ENCODE assay signal across 2 cellular contexts in the genomic region with DNA sequence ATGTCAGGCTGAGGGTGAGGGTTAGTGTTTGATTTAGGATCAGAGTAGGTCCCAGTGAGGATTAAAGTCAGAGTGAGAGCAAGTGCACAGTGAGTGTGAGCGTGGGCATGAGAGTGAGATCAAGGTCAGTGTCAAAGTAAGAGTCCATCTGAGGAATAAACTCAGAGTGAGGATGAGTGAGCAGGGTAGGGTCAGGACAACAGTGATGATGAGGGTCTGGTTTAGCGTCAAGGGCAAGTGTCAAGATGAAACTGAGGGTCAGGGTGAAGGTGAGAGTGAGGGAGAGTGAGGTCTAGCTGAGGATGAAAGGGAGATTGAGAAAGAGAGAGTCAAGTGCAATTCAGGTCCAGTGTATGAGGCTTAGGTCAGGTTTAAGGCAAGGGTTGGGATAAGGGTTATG.
TF ChIP-seq lines count a peak whose summit lies in the region.

No MANE protein-coding gene starts in this region.

TF ChIP-seq in A549, 52 proteins besides CTCF, POLR2A, EP300 and RAD21:
- TF ChIP-seq, protein P1, sequence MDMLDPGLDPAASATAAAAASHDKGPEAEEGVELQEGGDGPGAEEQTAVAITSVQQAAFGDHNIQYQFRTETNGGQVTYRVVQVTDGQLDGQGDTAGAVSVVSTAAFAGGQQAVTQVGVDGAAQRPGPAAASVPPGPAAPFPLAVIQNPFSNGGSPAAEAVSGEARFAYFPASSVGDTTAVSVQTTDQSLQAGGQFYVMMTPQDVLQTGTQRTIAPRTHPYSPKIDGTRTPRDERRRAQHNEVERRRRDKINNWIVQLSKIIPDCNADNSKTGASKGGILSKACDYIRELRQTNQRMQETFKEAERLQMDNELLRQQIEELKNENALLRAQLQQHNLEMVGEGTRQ (IDR thresholded peaks at IDR 0.05): no peak
- TF ChIP-seq ZSCAN20 (CRISPR knock-in tag; IDR thresholded peaks at IDR 0.05) (no peak), HOXB13 (CRISPR knock-in tag; IDR thresholded peaks at IDR 0.05; ENCODE audit: low read depth) (no peak), GATA3 (IDR thresholded peaks at IDR 0.05; ENCODE audit: borderline replicate concordance) (no peak), JUN (IDR thresholded peaks at IDR 0.05) (no peak), ZC3H11A (IDR thresholded peaks at IDR 0.05) (no peak), CEBPB (IDR thresholded peaks at IDR 0.05) (no peak), ATOH8 (CRISPR knock-in tag; IDR thresholded peaks at IDR 0.05; ENCODE audit: low read depth) (no peak), TP53 (CRISPR knock-in tag; IDR thresholded peaks at IDR 0.05) (no peak), NPAS2 (CRISPR knock-in tag; IDR thresholded peaks at IDR 0.05; ENCODE audit: borderline replicate concordance) (no peak), RFX5 (IDR thresholded peaks at IDR 0.05) (no peak), EHMT2 (IDR thresholded peaks at IDR 0.05; ENCODE audit: low read depth) (no peak), HMGXB4 (CRISPR knock-in tag; IDR thresholded peaks at IDR 0.05; ENCODE audit: borderline replicate concordance) (no peak), HDAC2 (IDR thresholded peaks at IDR 0.05) (no peak), SMC3 (IDR thresholded peaks at IDR 0.05) (no peak), TFCP2L1 (CRISPR knock-in tag; IDR thresholded peaks at IDR 0.05) (no peak), MAZ (IDR thresholded peaks at IDR 0.05; ENCODE audit: borderline replicate concordance, low read depth, low read length) (no peak), HES2 (IDR thresholded peaks at IDR 0.05) (no peak)
- TF ChIP-seq, protein P2, sequence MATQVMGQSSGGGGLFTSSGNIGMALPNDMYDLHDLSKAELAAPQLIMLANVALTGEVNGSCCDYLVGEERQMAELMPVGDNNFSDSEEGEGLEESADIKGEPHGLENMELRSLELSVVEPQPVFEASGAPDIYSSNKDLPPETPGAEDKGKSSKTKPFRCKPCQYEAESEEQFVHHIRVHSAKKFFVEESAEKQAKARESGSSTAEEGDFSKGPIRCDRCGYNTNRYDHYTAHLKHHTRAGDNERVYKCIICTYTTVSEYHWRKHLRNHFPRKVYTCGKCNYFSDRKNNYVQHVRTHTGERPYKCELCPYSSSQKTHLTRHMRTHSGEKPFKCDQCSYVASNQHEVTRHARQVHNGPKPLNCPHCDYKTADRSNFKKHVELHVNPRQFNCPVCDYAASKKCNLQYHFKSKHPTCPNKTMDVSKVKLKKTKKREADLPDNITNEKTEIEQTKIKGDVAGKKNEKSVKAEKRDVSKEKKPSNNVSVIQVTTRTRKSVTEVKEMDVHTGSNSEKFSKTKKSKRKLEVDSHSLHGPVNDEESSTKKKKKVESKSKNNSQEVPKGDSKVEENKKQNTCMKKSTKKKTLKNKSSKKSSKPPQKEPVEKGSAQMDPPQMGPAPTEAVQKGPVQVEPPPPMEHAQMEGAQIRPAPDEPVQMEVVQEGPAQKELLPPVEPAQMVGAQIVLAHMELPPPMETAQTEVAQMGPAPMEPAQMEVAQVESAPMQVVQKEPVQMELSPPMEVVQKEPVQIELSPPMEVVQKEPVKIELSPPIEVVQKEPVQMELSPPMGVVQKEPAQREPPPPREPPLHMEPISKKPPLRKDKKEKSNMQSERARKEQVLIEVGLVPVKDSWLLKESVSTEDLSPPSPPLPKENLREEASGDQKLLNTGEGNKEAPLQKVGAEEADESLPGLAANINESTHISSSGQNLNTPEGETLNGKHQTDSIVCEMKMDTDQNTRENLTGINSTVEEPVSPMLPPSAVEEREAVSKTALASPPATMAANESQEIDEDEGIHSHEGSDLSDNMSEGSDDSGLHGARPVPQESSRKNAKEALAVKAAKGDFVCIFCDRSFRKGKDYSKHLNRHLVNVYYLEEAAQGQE (IDR thresholded peaks at IDR 0.05): no peak

TF ChIP-seq in IMR-90, 13 proteins besides CTCF, POLR2A, EP300 and RAD21:
- TF ChIP-seq NFE2L2 (IDR thresholded peaks at IDR 0.05; ENCODE audit: low read depth, low read length): no peak
- no peak for TF ChIP-seq CEBPB (IDR thresholded peaks at IDR 0.05; ENCODE audit: low read depth, low read length)
- no peak for TF ChIP-seq SMC3 (IDR thresholded peaks at IDR 0.05; ENCODE audit: low read depth, low read length)
- no peak for TF ChIP-seq MAFK (IDR thresholded peaks at IDR 0.05; ENCODE audit: low read depth, low read length)
- no peak for TF ChIP-seq BHLHE40 (IDR thresholded peaks at IDR 0.05; ENCODE audit: low read depth, low read length)
- no peak for TF ChIP-seq MXI1 (IDR thresholded peaks at IDR 0.05; ENCODE audit: borderline replicate concordance, low read depth, low read length)
- TF ChIP-seq FOS (IDR thresholded peaks at IDR 0.05; ENCODE audit: low read depth, low read length): no peak
- TF ChIP-seq, protein P1 (IDR thresholded peaks at IDR 0.05; ENCODE audit: low read depth, low read length): no peak
- no peak for TF ChIP-seq RCOR1 (IDR thresholded peaks at IDR 0.05; ENCODE audit: insufficient replicate concordance, low read length)
